34 cellular contexts compared by ENCODE assay signal in genomic region chr1:159140474-159140873, GRCh38. TPM values are rescaled to one million over a fixed set of nuclear protein-coding genes. Genes with fewer than 3 reads are reported as not detected.
"Had no signal": no experiment of that assay in that cellular context is flagged by ENCODE, and none has a peak within 500 bp of the region (broad histone marks: within the 10 kb centered on the region; RNA-seq: fewer than 3 reads in every experiment).

No MANE protein-coding gene starts in this region.

- H3K27ac ChIP-seq: ascending aorta, breast epithelium, cardiac muscle cell, epithelial cell of prostate, esophagus squamous epithelium, heart right ventricle, WERI-Rb-1 had no signal

- H3K27ac Mint-ChIP-seq: activated B cell treated with CpG ODN at 0.5 μM for 24 hours; activated CD8-positive, alpha-beta T cell treated with anti-CD3 and anti-CD28 coated beads for 36 hours; activated naive CD4-positive, alpha-beta T cell treated with anti-CD3 and anti-CD28 coated beads for 36 hours; activated naive CD4-positive, alpha-beta T cell treated with anti-CD3 and anti-CD28 coated beads, Interleukin-2, amount 50 U/mL, for 72 hours; activated naive CD8-positive, alpha-beta T cell treated with anti-CD3 and anti-CD28 coated beads, Interleukin-2, amount 10 ng/mL, durations not matched to agents 7 days and 5 days; activated T-helper 17 cell treated with anti-CD3 and anti-CD28 coated beads, Interleukin-2, amount 50 U/mL, for 72 hours; effector memory CD8-positive, alpha-beta T cell; T-helper 17 cell; T-helper 2 cell treated with Interferon-gamma antibody and Interleukin-4, amounts not matched to agents 5 μg/mL and 100 μg/mL, for 36 hours had no signal

- H3K4me3 ChIP-seq: ascending aorta, breast epithelium, cardiac muscle cell, esophagus squamous epithelium, heart right ventricle had no signal

- H3K36me3 Mint-ChIP-seq: activated naive CD4-positive, alpha-beta T cell treated with anti-CD3 and anti-CD28 coated beads, Interleukin-2, amount 50 U/mL, for 72 hours; activated naive CD8-positive, alpha-beta T cell treated with anti-CD3 and anti-CD28 coated beads, Interleukin-2, amount 10 ng/mL, durations not matched to agents 7 days and 5 days; brain had no signal

- H3K4me1 Mint-ChIP-seq: activated B cell treated with CpG ODN at 0.5 μM for 24 hours; activated naive CD8-positive, alpha-beta T cell treated with anti-CD3 and anti-CD28 coated beads, Interleukin-2, amount 10 ng/mL, durations not matched to agents 7 days and 5 days; activated T-helper 17 cell treated with anti-CD3 and anti-CD28 coated beads, Interleukin-2, amount 50 U/mL, for 72 hours; brain had no signal

- ATAC-seq: activated CD4-positive, CD25-positive, alpha-beta regulatory T cell treated with anti-CD3 and anti-CD28 coated beads, Interleukin-2, amount 50 U/mL, for 24 hours; activated CD8-positive, alpha-beta T cell treated with anti-CD3 and anti-CD28 coated beads for 36 hours; activated naive CD4-positive, alpha-beta T cell treated with anti-CD3 and anti-CD28 coated beads, Interleukin-2, amount 50 U/mL, for 72 hours; activated T-cell treated with anti-CD3 and anti-CD28 coated beads, Interleukin-2, amount 50 U/mL, for 4 hours; activated T-helper 17 cell treated with anti-CD3 and anti-CD28 coated beads, Interleukin-2, amount 50 U/mL, for 72 hours; effector memory CD8-positive, alpha-beta T cell; heart right ventricle; T-helper 17 cell had no signal

- H3K4me3 Mint-ChIP-seq: activated B cell treated with CpG ODN at 0.5 μM for 24 hours; activated CD8-positive, alpha-beta T cell treated with anti-CD3 and anti-CD28 coated beads for 36 hours; activated naive CD4-positive, alpha-beta T cell treated with anti-CD3 and anti-CD28 coated beads for 36 hours; activated naive CD8-positive, alpha-beta T cell treated with anti-CD3 and anti-CD28 coated beads, Interleukin-2, amount 10 ng/mL, durations not matched to agents 7 days and 5 days; activated T-cell treated with anti-CD3 and anti-CD28 coated beads, Interleukin-2, amount 50 U/mL, for 4 hours; activated T-helper 17 cell treated with anti-CD3 and anti-CD28 coated beads, Interleukin-2, amount 50 U/mL, for 72 hours; effector memory CD8-positive, alpha-beta T cell; T-helper 17 cell; T-helper 2 cell treated with Interferon-gamma antibody and Interleukin-4, amounts not matched to agents 5 μg/mL and 100 μg/mL, for 36 hours had no signal

- H3K36me3 ChIP-seq: ascending aorta, breast epithelium, cardiac muscle cell, esophagus squamous epithelium, heart right ventricle, WERI-Rb-1 had no signal

- H3K9me3 Mint-ChIP-seq: activated B cell treated with CpG ODN at 0.5 μM for 24 hours; activated CD8-positive, alpha-beta T cell treated with anti-CD3 and anti-CD28 coated beads for 36 hours; activated naive CD4-positive, alpha-beta T cell treated with anti-CD3 and anti-CD28 coated beads for 36 hours; activated naive CD4-positive, alpha-beta T cell treated with anti-CD3 and anti-CD28 coated beads, Interleukin-2, amount 50 U/mL, for 72 hours; activated naive CD8-positive, alpha-beta T cell treated with anti-CD3 and anti-CD28 coated beads, Interleukin-2, amount 10 ng/mL, durations not matched to agents 7 days and 5 days; activated T-cell treated with anti-CD3 and anti-CD28 coated beads, Interleukin-2, amount 50 U/mL, for 4 hours; activated T-helper 17 cell treated with anti-CD3 and anti-CD28 coated beads, Interleukin-2, amount 50 U/mL, for 72 hours; brain; effector memory CD8-positive, alpha-beta T cell; T-helper 2 cell treated with Interferon-gamma antibody and Interleukin-4, amounts not matched to agents 5 μg/mL and 100 μg/mL, for 36 hours had no signal

- H3K27me3 Mint-ChIP-seq: activated B cell treated with CpG ODN at 0.5 μM for 24 hours, brain had no signal

- H3K4me1 ChIP-seq: ascending aorta, breast epithelium, esophagus squamous epithelium had no signal

- H3K27me3 ChIP-seq: ascending aorta, cardiac muscle cell had no signal

- DNase-seq: activated B cell treated with CpG ODN at 0.5 μM for 24 hours; activated CD4-positive, alpha-beta T cell treated with anti-CD3 and anti-CD28 coated beads for 48 hours; activated CD4-positive, alpha-beta T cell treated with anti-CD3 and anti-CD28 coated beads, Interleukin-2, amount 50 U/mL, for 1 hour; activated CD4-positive, alpha-beta T cell treated with anti-CD3 and anti-CD28 coated beads, Interleukin-2, amount 50 U/mL, for 48 hours; activated CD8-positive, alpha-beta memory T cell treated with anti-CD3 and anti-CD28 coated beads for 24 hours; activated CD8-positive, alpha-beta T cell treated with anti-CD3 and anti-CD28 coated beads for 36 hours; activated effector memory CD4-positive, alpha-beta T cell treated with Interleukin-2 at 50 U/mL for 16 hours; activated gamma-delta T cell treated with Interleukin-2 at 50 U/mL for 16 hours; activated naive CD4-positive, alpha-beta T cell treated with anti-CD3 and anti-CD28 coated beads for 36 hours; activated naive CD8-positive, alpha-beta T cell treated with anti-CD3 and anti-CD28 coated beads, Interleukin-2, amount 10 ng/mL, durations not matched to agents 7 days and 5 days; activated T-cell treated with anti-CD3 and anti-CD28 coated beads, Interleukin-2, amount 50 U/mL, for 4 hours; central memory CD4-positive, alpha-beta T cell; cortex of kidney; dermis blood vessel endothelial cell; effector CD4-positive, alpha-beta T cell; effector memory CD8-positive, alpha-beta T cell; esophagus squamous epithelium; foreskin melanocyte; heart right ventricle; T-helper 1 cell; T-helper 17 cell; T1000; WERI-Rb-1 had no signal

RNA-seq across cellular contexts. Expression of gene CADM3, which starts 30.9 kb away (rescaled TPM):
- total RNA-seq: activated CD8-positive, alpha-beta T cell treated with anti-CD3 and anti-CD28 coated beads for 36 hours; activated naive CD4-positive, alpha-beta T cell treated with anti-CD3 and anti-CD28 coated beads for 36 hours; activated naive CD4-positive, alpha-beta T cell treated with anti-CD3 and anti-CD28 coated beads, Interleukin-2, amount 50 U/mL, for 72 hours; activated naive CD8-positive, alpha-beta T cell treated with anti-CD3 and anti-CD28 coated beads, Interleukin-2, amount 10 ng/mL, durations not matched to agents 7 days and 5 days; activated T-cell treated with anti-CD3 and anti-CD28 coated beads, Interleukin-2, amount 50 U/mL, for 4 hours; activated T-helper 17 cell treated with anti-CD3 and anti-CD28 coated beads, Interleukin-2, amount 50 U/mL, for 72 hours; fibroblast of lung; fibroblast of villous mesenchyme; T-helper 17 cell had no signal
- polyA plus RNA-seq: fibroblast of lung had no signal
